Comparison of ENCODE assay signal across 39 cellular contexts in genomic region chr7:93509303-93509702, GRCh38.
"Had no signal": no experiment of that assay in that cellular context is flagged by ENCODE, and none has a peak within 500 bp of the region (broad histone marks: within the 10 kb centered on the region; RNA-seq: fewer than 3 reads in every experiment).

No MANE protein-coding gene starts in this region.

- H3K27ac ChIP-seq: adrenal gland, ascending aorta, body of pancreas, brain microvascular endothelial cell, breast epithelium, cardiac muscle cell had no signal

- H3K27me3 ChIP-seq: adrenal gland, ascending aorta, body of pancreas, brain microvascular endothelial cell, breast epithelium, cardiac muscle cell had no signal

- H3K4me3 Mint-ChIP-seq: activated naive CD4-positive, alpha-beta T cell treated with anti-CD3 and anti-CD28 coated beads for 36 hours; activated naive CD4-positive, alpha-beta T cell treated with anti-CD3 and anti-CD28 coated beads, Interleukin-2, amount 10 ng/mL, durations not matched to agents 7 days and 5 days; activated naive CD4-positive, alpha-beta T cell treated with anti-CD3 and anti-CD28 coated beads, Interleukin-2, amount 50 U/mL, for 24 hours; activated naive CD8-positive, alpha-beta T cell; activated naive CD8-positive, alpha-beta T cell treated with anti-CD3 and anti-CD28 coated beads for 36 hours; activated naive CD8-positive, alpha-beta T cell treated with anti-CD3 and anti-CD28 coated beads, Interleukin-2, amount 10 ng/mL, durations not matched to agents 7 days and 5 days; activated naive CD8-positive, alpha-beta T cell treated with anti-CD3 and anti-CD28 coated beads, Interleukin-2, amount 50 U/mL, for 24 hours; activated T-cell treated with anti-CD3 and anti-CD28 coated beads, Interleukin-2, amount 50 U/mL, for 24 hours; activated T-cell treated with anti-CD3 and anti-CD28 coated beads, Interleukin-2, amount 50 U/mL, for 4 hours; activated T-cell treated with anti-CD3 and anti-CD28 coated beads, Interleukin-2, amount 50 U/mL, for 72 hours; activated T-helper 1 cell treated with anti-CD3 and anti-CD28 coated beads, Interleukin-12 subunit alpha, Interleukin-12 subunit beta, Interleukin-2, Interleukin-4 antibody, amounts not matched to agents 30 ng/mL and 10 ng/mL and 1 ng/mL, durations not matched to agents 14 hours and 24 hours and 36 hours; activated T-helper 17 cell treated with anti-CD3 and anti-CD28 coated beads, Interleukin-2, amount 50 U/mL, for 72 hours; brain; central memory CD8-positive, alpha-beta T cell had no signal

- H3K27me3 Mint-ChIP-seq: activated naive CD4-positive, alpha-beta T cell treated with anti-CD3 and anti-CD28 coated beads, Interleukin-2, amount 10 ng/mL, durations not matched to agents 7 days and 5 days; activated naive CD4-positive, alpha-beta T cell treated with anti-CD3 and anti-CD28 coated beads, Interleukin-2, amount 50 U/mL, for 24 hours; activated naive CD8-positive, alpha-beta T cell treated with anti-CD3 and anti-CD28 coated beads for 36 hours; activated naive CD8-positive, alpha-beta T cell treated with anti-CD3 and anti-CD28 coated beads, Interleukin-2, amount 10 ng/mL, durations not matched to agents 7 days and 5 days; activated naive CD8-positive, alpha-beta T cell treated with anti-CD3 and anti-CD28 coated beads, Interleukin-2, amount 50 U/mL, for 24 hours; activated T-cell treated with anti-CD3 and anti-CD28 coated beads, Interleukin-2, amount 50 U/mL, for 24 hours; brain; central memory CD8-positive, alpha-beta T cell had no signal

- H3K4me1 ChIP-seq: adrenal gland, ascending aorta, body of pancreas, breast epithelium had no signal

- H3K36me3 ChIP-seq: adrenal gland, ascending aorta, brain microvascular endothelial cell, breast epithelium, cardiac muscle cell had no signal

- FAIRE-seq: astrocyte, bronchial epithelial cell had no signal

- H3K36me3 Mint-ChIP-seq: activated naive CD4-positive, alpha-beta T cell treated with anti-CD3 and anti-CD28 coated beads, Interleukin-2, amount 10 ng/mL, durations not matched to agents 7 days and 5 days; activated naive CD4-positive, alpha-beta T cell treated with anti-CD3 and anti-CD28 coated beads, Interleukin-2, amount 50 U/mL, for 24 hours; activated naive CD4-positive, alpha-beta T cell treated with anti-CD3 and anti-CD28 coated beads, Interleukin-2, amount 50 U/mL, for 72 hours; activated naive CD8-positive, alpha-beta T cell; activated naive CD8-positive, alpha-beta T cell treated with anti-CD3 and anti-CD28 coated beads for 36 hours; activated naive CD8-positive, alpha-beta T cell treated with anti-CD3 and anti-CD28 coated beads, Interleukin-2, amount 10 ng/mL, durations not matched to agents 7 days and 5 days; brain had no signal

- ATAC-seq: activated naive CD4-positive, alpha-beta T cell treated with anti-CD3 and anti-CD28 coated beads, Interleukin-2, amount 50 U/mL, for 72 hours; activated naive CD8-positive, alpha-beta T cell treated with anti-CD3 and anti-CD28 coated beads, Interleukin-2, amount 50 U/mL, for 24 hours; activated T-cell treated with anti-CD3 and anti-CD28 coated beads, Interleukin-2, amount 50 U/mL, for 4 hours; activated T-cell treated with anti-CD3 and anti-CD28 coated beads, Interleukin-2, amount 50 U/mL, for 72 hours; activated T-helper 17 cell treated with anti-CD3 and anti-CD28 coated beads, Interleukin-2, amount 50 U/mL, for 72 hours; body of pancreas had no signal

- H3K9me3 ChIP-seq: adrenal gland, ascending aorta, body of pancreas, breast epithelium had no signal

- DNase-seq: activated effector memory CD4-positive, alpha-beta T cell treated with anti-CD3 and anti-CD28 coated beads, Interleukin-2, amount 50 U/mL, for 16 hours; activated effector memory CD4-positive, alpha-beta T cell treated with Interleukin-2 at 50 U/mL for 16 hours; activated gamma-delta T cell; activated gamma-delta T cell treated with Interleukin-2 at 50 U/mL for 16 hours; activated naive CD4-positive, alpha-beta T cell; activated naive CD4-positive, alpha-beta T cell treated with anti-CD3 and anti-CD28 coated beads for 36 hours; activated naive CD4-positive, alpha-beta T cell treated with anti-CD3 and anti-CD28 coated beads, Interleukin-2, amount 10 ng/mL, durations not matched to agents 7 days and 5 days; activated naive CD4-positive, alpha-beta T cell treated with anti-CD3 and anti-CD28 coated beads, Interleukin-2, amount 50 U/mL, for 16 hours; activated naive CD4-positive, alpha-beta T cell treated with Interleukin-2 at 50 U/mL for 16 hours; activated naive CD8-positive, alpha-beta T cell treated with anti-CD3 and anti-CD28 coated beads for 36 hours; activated naive CD8-positive, alpha-beta T cell treated with anti-CD3 and anti-CD28 coated beads, Interleukin-2, amount 10 ng/mL, durations not matched to agents 7 days and 5 days; activated naive CD8-positive, alpha-beta T cell treated with anti-CD3 and anti-CD28 coated beads, Interleukin-2, amount 50 U/mL, for 24 hours; activated T-cell treated with anti-CD3 and anti-CD28 coated beads, Interleukin-2, amount 50 U/mL, for 24 hours; activated T-cell treated with anti-CD3 and anti-CD28 coated beads, Interleukin-2, amount 50 U/mL, for 4 hours; activated T-cell treated with anti-CD3 and anti-CD28 coated beads, Interleukin-2, amount 50 U/mL, for 48 hours; activated T-cell treated with anti-CD3 and anti-CD28 coated beads, Interleukin-2, amount 50 U/mL, for 72 hours; adrenal gland; amniotic stem cell; amygdala; anterior cingulate cortex; aorta; body of pancreas; brain microvascular endothelial cell; caudate nucleus; central memory CD4-positive, alpha-beta T cell; cerebellar nuclear complex had no signal

- H3K4me3 ChIP-seq: adrenal gland, ascending aorta, body of pancreas, breast epithelium, cardiac muscle cell had no signal

- H3K27ac Mint-ChIP-seq: activated naive CD4-positive, alpha-beta T cell treated with anti-CD3 and anti-CD28 coated beads for 36 hours; activated naive CD4-positive, alpha-beta T cell treated with anti-CD3 and anti-CD28 coated beads, Interleukin-2, amount 10 ng/mL, durations not matched to agents 7 days and 5 days; activated naive CD4-positive, alpha-beta T cell treated with anti-CD3 and anti-CD28 coated beads, Interleukin-2, amount 50 U/mL, for 24 hours; activated naive CD4-positive, alpha-beta T cell treated with anti-CD3 and anti-CD28 coated beads, Interleukin-2, amount 50 U/mL, for 72 hours; activated naive CD8-positive, alpha-beta T cell; activated naive CD8-positive, alpha-beta T cell treated with anti-CD3 and anti-CD28 coated beads for 36 hours; activated naive CD8-positive, alpha-beta T cell treated with anti-CD3 and anti-CD28 coated beads, Interleukin-2, amount 10 ng/mL, durations not matched to agents 7 days and 5 days; activated naive CD8-positive, alpha-beta T cell treated with anti-CD3 and anti-CD28 coated beads, Interleukin-2, amount 50 U/mL, for 24 hours; activated T-cell treated with anti-CD3 and anti-CD28 coated beads, Interleukin-2, amount 50 U/mL, for 24 hours; activated T-cell treated with anti-CD3 and anti-CD28 coated beads, Interleukin-2, amount 50 U/mL, for 72 hours; activated T-helper 1 cell treated with anti-CD3 and anti-CD28 coated beads, Interleukin-12 subunit alpha, Interleukin-12 subunit beta, Interleukin-2, Interleukin-4 antibody, amounts not matched to agents 30 ng/mL and 10 ng/mL and 1 ng/mL, durations not matched to agents 14 hours and 24 hours and 36 hours; activated T-helper 17 cell treated with anti-CD3 and anti-CD28 coated beads, Interleukin-2, amount 50 U/mL, for 72 hours; activated T-helper 2 cell treated with anti-CD3 and anti-CD28 coated beads, Interferon-gamma antibody, Interleukin-2, Interleukin-4, amounts not matched to agents 10 μg/mL and 5 μg/mL and 100 μg/mL, durations not matched to agents 14 hours and 24 hours and 36 hours; brain had no signal

- H3K9me3 Mint-ChIP-seq: activated naive CD4-positive, alpha-beta T cell treated with anti-CD3 and anti-CD28 coated beads for 36 hours; activated naive CD4-positive, alpha-beta T cell treated with anti-CD3 and anti-CD28 coated beads, Interleukin-2, amount 10 ng/mL, durations not matched to agents 7 days and 5 days; activated naive CD8-positive, alpha-beta T cell treated with anti-CD3 and anti-CD28 coated beads for 36 hours; activated naive CD8-positive, alpha-beta T cell treated with anti-CD3 and anti-CD28 coated beads, Interleukin-2, amount 10 ng/mL, durations not matched to agents 7 days and 5 days; activated T-cell treated with anti-CD3 and anti-CD28 coated beads, Interleukin-2, amount 50 U/mL, for 24 hours; activated T-cell treated with anti-CD3 and anti-CD28 coated beads, Interleukin-2, amount 50 U/mL, for 4 hours; activated T-cell treated with anti-CD3 and anti-CD28 coated beads, Interleukin-2, amount 50 U/mL, for 72 hours; activated T-helper 1 cell treated with anti-CD3 and anti-CD28 coated beads, Interleukin-12 subunit alpha, Interleukin-12 subunit beta, Interleukin-2, Interleukin-4 antibody, amounts not matched to agents 30 ng/mL and 10 ng/mL and 1 ng/mL, durations not matched to agents 14 hours and 24 hours and 36 hours; activated T-helper 17 cell treated with anti-CD3 and anti-CD28 coated beads, Interleukin-2, amount 50 U/mL, for 72 hours; activated T-helper 2 cell treated with anti-CD3 and anti-CD28 coated beads, Interferon-gamma antibody, Interleukin-2, Interleukin-4, amounts not matched to agents 10 μg/mL and 5 μg/mL and 100 μg/mL, durations not matched to agents 14 hours and 24 hours and 36 hours; brain had no signal

- H3K4me1 Mint-ChIP-seq: activated naive CD4-positive, alpha-beta T cell treated with anti-CD3 and anti-CD28 coated beads, Interleukin-2, amount 10 ng/mL, durations not matched to agents 7 days and 5 days; activated naive CD4-positive, alpha-beta T cell treated with anti-CD3 and anti-CD28 coated beads, Interleukin-2, amount 50 U/mL, for 24 hours; activated naive CD8-positive, alpha-beta T cell treated with anti-CD3 and anti-CD28 coated beads for 36 hours; activated naive CD8-positive, alpha-beta T cell treated with anti-CD3 and anti-CD28 coated beads, Interleukin-2, amount 10 ng/mL, durations not matched to agents 7 days and 5 days; activated naive CD8-positive, alpha-beta T cell treated with anti-CD3 and anti-CD28 coated beads, Interleukin-2, amount 50 U/mL, for 24 hours; activated T-helper 17 cell treated with anti-CD3 and anti-CD28 coated beads, Interleukin-2, amount 50 U/mL, for 72 hours; brain; central memory CD8-positive, alpha-beta T cell had no signal
